ENCODE assay signal across 1 cellular context in the genomic region with DNA sequence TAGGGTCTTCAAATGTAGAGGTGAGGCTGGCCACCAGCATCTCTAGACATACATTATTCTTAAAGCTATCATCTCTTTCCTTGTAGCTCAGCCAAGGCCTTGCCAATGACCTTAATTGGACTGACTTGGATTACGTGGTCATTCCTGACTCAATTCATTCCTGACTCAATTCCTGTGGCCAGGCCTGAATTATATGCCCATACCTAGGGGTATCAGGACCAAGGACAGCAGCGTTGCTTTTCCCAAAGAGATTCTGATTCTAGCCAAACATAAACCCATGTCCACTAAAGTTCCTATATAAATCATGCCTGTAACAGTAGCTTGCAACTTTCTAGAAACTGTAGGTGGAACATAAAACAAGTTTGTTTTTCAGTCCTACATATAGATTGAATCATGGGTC.
TF ChIP-seq lines count a peak whose summit lies in the region.

No MANE protein-coding gene starts in this region.

TF ChIP-seq in H1, 55 proteins besides CTCF, POLR2A, EP300 and RAD21:
- TF ChIP-seq ATF3 (IDR thresholded peaks at IDR 0.05; ENCODE audit: insufficient read depth, low read depth, low read length) (no peak), SUZ12 (IDR thresholded peaks at IDR 0.05; ENCODE audit: low read length) (no peak), SIX5 (IDR thresholded peaks at IDR 0.05; ENCODE audit: low read depth, low read length) (no peak), SIN3A (conservative IDR thresholded peaks at IDR 0.05 in 1 of 2, IDR thresholded peaks at IDR 0.05 in 1 of 2; ENCODE audit: low read depth in 1 of 2, low read length in 2 of 2) (no peak), NRF1 (IDR thresholded peaks at IDR 0.05; ENCODE audit: low read depth, low read length) (no peak), SP2 (IDR thresholded peaks at IDR 0.05; ENCODE audit: low read length) (no peak), TAF1 (IDR thresholded peaks at IDR 0.05; ENCODE audit: low read depth, low read length) (no peak), KDM5A (IDR thresholded peaks at IDR 0.05; ENCODE audit: low read length) (no peak), CTBP2 (IDR thresholded peaks at IDR 0.05; ENCODE audit: borderline replicate concordance, insufficient read depth, insufficient read length, low read length) (no peak), POU5F1 (IDR thresholded peaks at IDR 0.05; ENCODE audit: low read depth, low read length) (no peak), POLR2AphosphoS5 (IDR thresholded peaks at IDR 0.05; ENCODE audit: low read depth, low read length) (no peak), JUND (IDR thresholded peaks at IDR 0.05; ENCODE audit: low read length) (no peak), GABPA (IDR thresholded peaks at IDR 0.05; ENCODE audit: borderline replicate concordance, insufficient read depth, low read length) (no peak), MAX (IDR thresholded peaks at IDR 0.05) (no peak), KDM4A (IDR thresholded peaks at IDR 0.05; ENCODE audit: low read depth, low read length, severe bottlenecking) (no peak), TBP (IDR thresholded peaks at IDR 0.05; ENCODE audit: low read depth, low read length) (no peak), CHD2 (IDR thresholded peaks at IDR 0.05; ENCODE audit: low read length) (no peak), BCL11A (IDR thresholded peaks at IDR 0.05; ENCODE audit: low read depth in 2 of 2, low read length in 2 of 2) (no peak), SRF (IDR thresholded peaks at IDR 0.05; ENCODE audit: low read depth, low read length) (no peak), BRCA1 (IDR thresholded peaks at IDR 0.05; ENCODE audit: low read depth, low read length) (no peak)
TF ChIP-seq in H1: peak in this region for 0.
